Comparison of ENCODE assay signal across 8 cellular contexts in the genomic region with DNA sequence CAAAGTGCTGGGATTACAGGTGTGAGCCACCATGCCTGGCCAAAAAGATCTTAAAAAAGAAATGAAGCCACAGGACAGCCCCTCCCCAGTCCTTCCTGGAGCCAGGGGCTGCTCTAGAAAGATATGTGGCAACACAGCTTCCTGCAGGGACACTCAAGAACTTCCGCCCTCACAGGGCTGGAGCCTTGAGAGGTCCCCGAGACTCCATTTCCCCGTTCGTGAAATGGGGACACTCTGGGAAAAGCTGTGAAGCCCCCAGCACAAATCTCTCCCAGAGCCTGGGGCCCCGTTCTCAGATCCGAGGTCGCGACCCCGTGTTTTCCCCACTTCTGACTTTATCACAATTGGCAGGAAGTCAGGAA. TPM values are rescaled to one million over a fixed set of nuclear protein-coding genes. Genes with fewer than 3 reads are reported as not detected.
A peak's percentile ranks its signal among the peaks of the same experiment; 100 is the strongest.
DNase-seq lines count a peak whose midpoint lies in the region; ATAC-seq and TF ChIP-seq lines count a peak whose summit lies in the region.

No MANE protein-coding gene starts in this region.

- H3K27ac ChIP-seq in hepatocyte, result peak overlapping the region; percentile 97
- H3K27ac ChIP-seq in stomach, result peak overlapping the region; percentile 78 to 100 (median 98)
- H3K27ac ChIP-seq in neural progenitor cell, result no peak overlapping the region

- H3K9me2 ChIP-seq in hepatocyte (replicated peaks; ENCODE audit: insufficient read depth), result no peaks in the 10 kb centered on the region

- H3K27me3 ChIP-seq in hepatocyte, result no peaks in the 10 kb centered on the region
- no peaks in the 10 kb centered on the region for H3K27me3 ChIP-seq in stomach
- no peaks in the 10 kb centered on the region for H3K27me3 ChIP-seq in neural progenitor cell

- in situ Hi-C loops in KBM-7 (cut with MboI; ENCODE audit: low pct_unique_long_range_greater_than_20kb, low sequenced_read_pairs), result no loop called here

- H2AFZ ChIP-seq in hepatocyte (peak overlapping the region; percentile 36), neural progenitor cell (replicated peaks) (no peak overlapping the region)

- H3K4me1 ChIP-seq in hepatocyte (ENCODE audit: insufficient read depth) (peaks cover 48% of the 10 kb centered on the region), stomach (peaks cover 52 to 79% (median 66%) of the 10 kb centered on the region in 4 donors), neural progenitor cell (peaks cover 8% of the 10 kb centered on the region)

- peaks cover 10% of the 10 kb centered on the region for H3K36me3 Mint-ChIP-seq in activated CD8-positive, alpha-beta T cell treated with anti-CD3 and anti-CD28 coated beads for 36 hours (ENCODE audit: low read depth)
- no peaks in the 10 kb centered on the region for H3K36me3 Mint-ChIP-seq in neural progenitor cell

- H4K20me1 ChIP-seq in hepatocyte (ENCODE audit: insufficient read depth, poor library complexity, severe bottlenecking) (peaks cover 13% of the 10 kb centered on the region), neural progenitor cell (ENCODE audit: low read depth) (peaks cover 16% of the 10 kb centered on the region)

- no peak for ATAC-seq in activated CD8-positive, alpha-beta T cell treated with anti-CD3 and anti-CD28 coated beads for 36 hours
- no peak for ATAC-seq in GM21360 (IDR thresholded peaks at IDR 0.05; ENCODE audit: unreplicated experiment)

- no peak for TF ChIP-seq CTCF in activated CD8-positive, alpha-beta T cell treated with anti-CD3 and anti-CD28 coated beads for 36 hours (IDR thresholded peaks at IDR 0.05)
- TF ChIP-seq CTCF in hepatocyte (IDR thresholded peaks at IDR 0.05; ENCODE audit: poor library complexity) (no peak), stomach (IDR thresholded peaks at IDR 0.05) (no peak), neural progenitor cell (IDR thresholded peaks at IDR 0.05) (no peak)

- H3K4me2 ChIP-seq in hepatocyte, result peak overlapping the region; percentile 55
- H3K4me2 ChIP-seq in neural progenitor cell, result no peak overlapping the region

- peaks cover 57% of the 10 kb centered on the region for H3K4me1 Mint-ChIP-seq in activated CD8-positive, alpha-beta T cell treated with anti-CD3 and anti-CD28 coated beads for 36 hours (ENCODE audit: low read depth)
- peaks cover 30% of the 10 kb centered on the region for H3K4me1 Mint-ChIP-seq in neural progenitor cell

- no peak overlapping the region for H3K9ac ChIP-seq in neural progenitor cell

- 54% methylated on average over 9 of the region's 9 CpGs for WGBS in hepatocyte (ENCODE audit: low lambda C conversion rate, missing lambda C conversion rate)
- 18 to 38% (median 34%) methylated on average over 9 of the region's 9 CpGs for WGBS in stomach, 5 donors

- TF ChIP-seq POLR2A in stomach (IDR thresholded peaks at IDR 0.05), result no peak

- POLR2A ChIA-PET in activated CD8-positive, alpha-beta T cell treated with anti-CD3 and anti-CD28 coated beads for 36 hours (lab: Charles Lee), result interaction anchor here (0.8 to 3.7 kb wide), 10 partner anchors 14 to 80 kb away, joined by 3 to 23 read pairs (median 4); partner anchors contain the start of genes ARHGAP45, RNU6-2 and TMEM259

- DNase-seq in KBM-7 (peak; percentile 88), hepatocyte (ENCODE audit: low spot score) (no peak), stomach (peak; percentile 44), NCI-H187 (lab: John Stamatoyannopoulos, UW) (no peak), neural progenitor cell (ENCODE audit: low spot score) (no peak), NCI-H774 (lab: John Stamatoyannopoulos, UW) (no peak)
- no peak for DNase-seq in activated CD8-positive, alpha-beta T cell treated with anti-CD3 and anti-CD28 coated beads for 36 hours

- H3F3A ChIP-seq in neural progenitor cell (ENCODE audit: low read depth), result peaks cover 37% of the 10 kb centered on the region

- TF ChIP-seq EP300 in stomach (IDR thresholded peaks at IDR 0.05), result no peak

- peaks cover 3% of the 10 kb centered on the region for H3K9me3 Mint-ChIP-seq in activated CD8-positive, alpha-beta T cell treated with anti-CD3 and anti-CD28 coated beads for 36 hours
- no peaks in the 10 kb centered on the region for H3K9me3 Mint-ChIP-seq in neural progenitor cell

- H3K4me3 ChIP-seq in hepatocyte, result no peak overlapping the region
- H3K4me3 ChIP-seq in stomach, result peak overlapping the region in 1 of 4 donors; percentile 5
- no peak overlapping the region for H3K4me3 ChIP-seq in neural progenitor cell

- CTCF ChIA-PET in activated CD8-positive, alpha-beta T cell treated with anti-CD3 and anti-CD28 coated beads for 36 hours (lab: Charles Lee), result interaction anchor here (1.0 to 1.5 kb wide), 4 partner anchors 22 to 143 kb away, joined by 3 to 7 read pairs (median 4); no protein-coding TSS in a partner anchor

- no peaks in the 10 kb centered on the region for H3K36me3 ChIP-seq in hepatocyte (replicated peaks; ENCODE audit: insufficient read depth, low read depth)
- peaks cover 3 to 7% (median 7%) of the 10 kb centered on the region in 4 donors for H3K36me3 ChIP-seq in stomach
- no peaks in the 10 kb centered on the region for H3K36me3 ChIP-seq in neural progenitor cell

- intact Hi-C loops in activated CD8-positive, alpha-beta T cell treated with anti-CD3 and anti-CD28 coated beads for 36 hours (cut with micrococcal nuclease), result loop anchor here (10.0 kb wide), 1 partner anchor 143 kb away; the partner anchor contains the start of genes ATP5F1D and MIDN
- intact Hi-C loops in stomach (cut with DNase I; ENCODE audit: low total_unique reads), result no loop called here

- no peaks in the 10 kb centered on the region for H3K27me3 Mint-ChIP-seq in activated CD8-positive, alpha-beta T cell treated with anti-CD3 and anti-CD28 coated beads for 36 hours
- H3K27me3 Mint-ChIP-seq in neural progenitor cell (ENCODE audit: insufficient read depth, low read depth), result peaks cover 13% of the 10 kb centered on the region

- H3K9me3 ChIP-seq in hepatocyte (ENCODE audit: low read depth) (no peaks in the 10 kb centered on the region), stomach (no peaks in the 10 kb centered on the region), neural progenitor cell (ENCODE audit: low read depth) (no peaks in the 10 kb centered on the region)

- peaks cover 16% of the 10 kb centered on the region for H3K79me2 ChIP-seq in hepatocyte
- peaks cover 16% of the 10 kb centered on the region for H3K79me2 ChIP-seq in neural progenitor cell (ENCODE audit: low read depth)

- H3K27ac Mint-ChIP-seq in activated CD8-positive, alpha-beta T cell treated with anti-CD3 and anti-CD28 coated beads for 36 hours, result peak overlapping the region; percentile 89
- H3K27ac Mint-ChIP-seq in neural progenitor cell, result no peak overlapping the region

- no peak overlapping the region for H3K4me3 Mint-ChIP-seq in activated CD8-positive, alpha-beta T cell treated with anti-CD3 and anti-CD28 coated beads for 36 hours
- no peak overlapping the region for H3K4me3 Mint-ChIP-seq in neural progenitor cell

RNA-seq across cellular contexts. Expression of gene GPX4, which starts 2.5 kb away (rescaled TPM):
- 100 to 1,000 TPM; 224 to 232 TPM for total RNA-seq in activated CD8-positive, alpha-beta T cell treated with anti-CD3 and anti-CD28 coated beads for 36 hours
- total RNA-seq in hepatocyte (524 and 539 TPM in 2 replicates), stomach (100 to 1,000 TPM in 4 of 5 donors, 10 to 100 TPM in 1; 90.0 to 710 (median 158) TPM), neural progenitor cell (ENCODE audit: low replicate concordance) (289 and 439 TPM in 2 replicates)
- polyA plus RNA-seq in hepatocyte (729 and 735 TPM in 2 replicates), stomach (100 to 1,000 TPM; 433 to 532 (median 509) TPM)

RNA-seq across cellular contexts. Expression of gene POLR2E, which starts 6.1 kb away (rescaled TPM):
- 100 to 1,000 TPM; 271 to 282 TPM for total RNA-seq in activated CD8-positive, alpha-beta T cell treated with anti-CD3 and anti-CD28 coated beads for 36 hours
- total RNA-seq in hepatocyte (126 and 170 TPM in 2 replicates), stomach (100 to 1,000 TPM in 1 of 5 donors, 10 to 100 TPM in 4; 24.5 to 361 (median 40.6) TPM), neural progenitor cell (ENCODE audit: low replicate concordance) (98.8 and 197 TPM in 2 replicates)
- polyA plus RNA-seq in hepatocyte (326 and 328 TPM in 2 replicates), stomach (100 to 1,000 TPM; 109 to 128 (median 123) TPM)

RNA-seq across cellular contexts. Expression of gene ARHGAP45, which starts 34.4 kb away (rescaled TPM):
- 100 to 1,000 TPM; 136 to 150 TPM for total RNA-seq in activated CD8-positive, alpha-beta T cell treated with anti-CD3 and anti-CD28 coated beads for 36 hours
- 11.0 and 12.9 TPM in 2 replicates for total RNA-seq in hepatocyte
- 16.0 and 18.3 TPM in 2 replicates for polyA plus RNA-seq in hepatocyte
- total RNA-seq in stomach, result 100 to 1,000 TPM in 1 of 5 donors, 10 to 100 TPM in 4; 14.3 to 211 (median 22.3) TPM
- polyA plus RNA-seq in stomach, result 10 to 100 TPM; 12.2 to 15.4 (median 14.0) TPM
- 9.6 and 18.2 TPM in 2 replicates for total RNA-seq in neural progenitor cell (ENCODE audit: low replicate concordance)

Comparison
In these comparisons a context has a peak if more than half of its experiments do, and no peak if none do; other contexts are left out.
1. DNase-seq: peak in KBM-7 (single experiment) and stomach (single experiment); none in activated CD8-positive, alpha-beta T cell treated with anti-CD3 and anti-CD28 coated beads for 36 hours (single experiment), hepatocyte (single experiment), NCI-H187 (0 of 2), neural progenitor cell (single experiment) and NCI-H774 (single experiment).